ENCODE assay signal across 6 cellular contexts in the genomic region with DNA sequence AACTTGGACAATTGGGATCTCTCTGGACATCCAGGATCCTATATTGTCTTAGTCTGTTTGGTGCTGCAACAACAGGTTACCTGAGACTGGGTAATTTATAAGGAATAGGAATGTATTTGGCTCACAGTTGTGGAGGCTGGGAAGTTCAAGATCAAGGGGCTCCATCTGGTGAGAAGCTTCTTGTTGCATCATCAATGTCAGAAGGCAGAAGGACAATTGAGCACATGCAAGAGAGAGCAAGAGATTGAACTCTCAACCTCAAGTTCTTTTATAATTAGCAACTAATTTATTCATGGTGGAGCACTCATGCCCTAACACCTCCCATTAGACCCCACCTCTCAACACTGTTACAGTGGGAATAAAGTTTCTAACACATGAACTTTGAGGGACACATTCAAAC.
"Had no signal": no experiment of that assay in that cellular context is flagged by ENCODE, and none has a peak within 500 bp of the region (broad histone marks: within the 10 kb centered on the region; RNA-seq: fewer than 3 reads in every experiment).

No MANE protein-coding gene starts in this region.

- H3K27ac ChIP-seq: GM23248 had no signal

- H3K4me3 ChIP-seq: GM23248 had no signal

- DNase-seq: GM23248, GOT3, H7, HCEC 1CT, IMR-90, KBM-7 had no signal

- H3K9ac ChIP-seq: GM23248 had no signal

- H2AFZ ChIP-seq: GM23248 had no signal
